In the genomic region with DNA sequence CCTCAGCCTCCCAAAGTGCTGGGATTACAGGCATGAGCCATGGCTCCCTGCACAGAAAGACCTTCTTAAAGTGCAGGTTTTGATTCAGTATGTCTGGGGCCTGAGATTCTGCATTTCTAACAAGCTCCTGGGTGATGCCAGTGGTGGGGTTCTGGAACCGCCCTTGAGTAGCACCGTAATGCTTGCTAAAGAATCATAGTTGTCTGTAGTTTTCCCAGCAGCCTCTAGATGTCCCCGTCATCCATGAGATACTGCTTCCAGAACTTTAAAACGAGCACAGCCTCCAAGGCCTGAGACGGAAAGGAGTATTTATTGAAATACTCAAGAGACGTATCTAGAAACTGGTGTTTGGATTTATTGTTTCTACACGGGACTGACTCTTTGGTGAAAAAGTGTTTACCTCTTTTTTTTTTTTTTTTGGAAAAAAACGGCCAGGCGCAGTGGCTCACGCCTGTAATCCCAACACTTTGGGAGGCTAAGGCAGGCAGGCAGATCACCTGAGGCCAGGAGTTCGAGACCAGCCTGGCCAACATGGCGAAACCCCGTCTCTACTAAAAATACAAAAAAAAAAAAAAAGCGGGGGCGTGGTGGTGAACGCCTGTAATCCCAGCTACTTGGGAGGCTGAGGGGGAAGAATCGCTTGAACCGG, we compare ENCODE assay signal across 7 cellular contexts. TPM values are rescaled to one million over a fixed set of nuclear protein-coding genes. Genes with fewer than 3 reads are reported as not detected.
DNase-seq lines count a peak whose midpoint lies in the region; TF ChIP-seq lines count a peak whose summit lies in the region.

No MANE protein-coding gene starts in this region.

- H3K27me3 Mint-ChIP-seq in IgD-negative memory B cell (no peaks in the 10 kb centered on the region), neural crest cell (ENCODE audit: low read depth) (peaks cover 2% of the 10 kb centered on the region)

- H3K9me3 Mint-ChIP-seq in IgD-negative memory B cell = no peaks in the 10 kb centered on the region
- H3K9me3 Mint-ChIP-seq in neural crest cell = no peaks in the 10 kb centered on the region

- peaks cover 2% of the 10 kb centered on the region for H3K4me1 ChIP-seq in fibroblast of lung (ENCODE audit: control insufficient read depth, extremely low read depth, insufficient read depth, low read length)
- H3K4me1 ChIP-seq in vagina = peaks cover 27% of the 10 kb centered on the region

- H3K4me3 Mint-ChIP-seq in IgD-negative memory B cell (peak overlapping the region; percentile 20 to 62 (median 32)), neural crest cell (peak overlapping the region; percentile 78)

- no peak for TF ChIP-seq POLR2A in vagina (IDR thresholded peaks at IDR 0.05)

- no peaks in the 10 kb centered on the region for H3K9me3 ChIP-seq in fibroblast of lung (ENCODE audit: control insufficient read depth, insufficient read depth, low read depth, low read length)
- H3K9me3 ChIP-seq in vagina = no peaks in the 10 kb centered on the region

- TF ChIP-seq CTCF in GM10266 (IDR thresholded peaks at IDR 0.05; ENCODE audit: control insufficient read depth, insufficient read depth, low read depth, missing control alignments) (peak; percentile 69), fibroblast of lung (conservative IDR thresholded peaks at IDR 0.05 in 1 of 2, IDR thresholded peaks at IDR 0.05 in 1 of 2; ENCODE audit: low read depth in 1 of 2, low read length in 2 of 2) (peak; percentile 76 to 78), neural crest cell (conservative IDR thresholded peaks at IDR 0.05) (peak; percentile 76), vagina (IDR thresholded peaks at IDR 0.05) (peak; percentile 68 to 84 (median 69))

- intact Hi-C loops in vagina (cut with DNase I) = no loop called here

- no peak overlapping the region for H2AFZ ChIP-seq in fibroblast of lung (ENCODE audit: low read length)

- H3K4me3 ChIP-seq in fibroblast of lung (replicated peaks in 1 of 4; ENCODE audit: control extremely low read depth in 1 of 4, insufficient read depth in 1 of 4, low read depth in 3 of 4, low read length in 4 of 4) (no peak overlapping the region), vagina (no peak overlapping the region)

- no peak overlapping the region for H3K9ac ChIP-seq in fibroblast of lung (ENCODE audit: insufficient read depth, low read length)

- DNase-seq in GM10266 (ENCODE audit: extremely low spot score) = peak; percentile 68
- peak; percentile 44 to 83 for DNase-seq in NOMO-1 (lab: John Stamatoyannopoulos, UW; ENCODE audit: unreplicated experiment in 2 of 2)
- DNase-seq in activated T-cell treated with anti-CD3 and anti-CD28 coated beads for 1 hour (ENCODE audit: low read depth) = peak; percentile 21
- peak; percentile 68 to 85 for DNase-seq in fibroblast of lung (ENCODE audit: low read depth in 2 of 2)
- peak; percentile 45 for DNase-seq in neural crest cell (ENCODE audit: low read depth, low spot score)
- no peak for DNase-seq in vagina (ENCODE audit: extremely low spot score in 2 of 2)

- no peaks in the 10 kb centered on the region for H3K36me3 ChIP-seq in fibroblast of lung (ENCODE audit: control insufficient read depth, insufficient read depth, low read length)
- H3K36me3 ChIP-seq in vagina = no peaks in the 10 kb centered on the region

- H3K27ac Mint-ChIP-seq in IgD-negative memory B cell (peak overlapping the region; percentile 76 to 81 (median 76)), neural crest cell (ENCODE audit: unreplicated experiment) (no peak overlapping the region)

- H3K27ac ChIP-seq in fibroblast of lung (ENCODE audit: insufficient read depth, low read length) = no peak overlapping the region
- no peak overlapping the region for H3K27ac ChIP-seq in vagina

- H3K36me3 Mint-ChIP-seq in IgD-negative memory B cell = no peaks in the 10 kb centered on the region
- no peaks in the 10 kb centered on the region for H3K36me3 Mint-ChIP-seq in neural crest cell (ENCODE audit: low read depth)

- H3K27me3 ChIP-seq in fibroblast of lung (ENCODE audit: control insufficient read depth, insufficient read depth, low read length) (no peaks in the 10 kb centered on the region), vagina (no peaks in the 10 kb centered on the region)

- H4K20me1 ChIP-seq in fibroblast of lung (ENCODE audit: control insufficient read depth, extremely low read depth, insufficient read depth, low read length) = no peaks in the 10 kb centered on the region

- peaks cover 14% of the 10 kb centered on the region for H3K79me2 ChIP-seq in fibroblast of lung (ENCODE audit: control insufficient read depth, insufficient read depth, low read length)

- H3K4me2 ChIP-seq in fibroblast of lung (ENCODE audit: extremely low read depth, insufficient read depth, low read length) = no peak overlapping the region

- H3K4me1 Mint-ChIP-seq in IgD-negative memory B cell (peaks cover 19 to 22% (median 21%) of the 10 kb centered on the region in 3 donors), neural crest cell (peaks cover 27% of the 10 kb centered on the region)

RNA-seq across cellular contexts. Expression of gene TOR3A, which starts 2.6 kb away (rescaled TPM):
- polyA plus RNA-seq in IgD-negative memory B cell = 111 TPM
- total RNA-seq in fibroblast of lung = 32.9 and 62.1 TPM in 2 replicates
- 24.0 and 24.1 TPM in 2 replicates for polyA plus RNA-seq in fibroblast of lung
- 22.6 and 25.8 TPM in 2 replicates for polyA plus RNA-seq in fibroblast of lung (2012)
- 74.7 and 109 TPM in 2 replicates for polyA minus RNA-seq in fibroblast of lung (ENCODE audit: low replicate concordance)
- 21.2 and 25.1 TPM in 2 replicates for total RNA-seq in neural crest cell
- total RNA-seq in vagina = 20.4 TPM

RNA-seq across cellular contexts. Expression of gene FAM20B, which starts 53.5 kb away (rescaled TPM):
- polyA plus RNA-seq in IgD-negative memory B cell = 5.5 TPM
- 32.9 and 45.2 TPM in 2 replicates for total RNA-seq in fibroblast of lung
- 32.0 and 42.1 TPM in 2 replicates for polyA plus RNA-seq in fibroblast of lung
- polyA plus RNA-seq in fibroblast of lung (2012) = 20.9 and 28.5 TPM in 2 replicates
- polyA minus RNA-seq in fibroblast of lung (ENCODE audit: low replicate concordance) = 41.8 and 44.1 TPM in 2 replicates
- 38.8 and 39.7 TPM in 2 replicates for total RNA-seq in neural crest cell
- total RNA-seq in vagina = 19.4 TPM

Comparison
In these comparisons a context has a peak if more than half of its experiments do, and no peak if none do; other contexts are left out.
1. DNase-seq: peak in GM10266 (single experiment), NOMO-1 (2 of 2), activated T-cell treated with anti-CD3 and anti-CD28 coated beads for 1 hour (single experiment), fibroblast of lung (2 of 2) and neural crest cell (single experiment); none in vagina (0 of 2).
2. Peak in every context shown above with its lines, with median percentiles within 50 percentile points of each other: CTCF ChIP-seq.